ENCODE assay signal across 38 cellular contexts in the genomic region with DNA sequence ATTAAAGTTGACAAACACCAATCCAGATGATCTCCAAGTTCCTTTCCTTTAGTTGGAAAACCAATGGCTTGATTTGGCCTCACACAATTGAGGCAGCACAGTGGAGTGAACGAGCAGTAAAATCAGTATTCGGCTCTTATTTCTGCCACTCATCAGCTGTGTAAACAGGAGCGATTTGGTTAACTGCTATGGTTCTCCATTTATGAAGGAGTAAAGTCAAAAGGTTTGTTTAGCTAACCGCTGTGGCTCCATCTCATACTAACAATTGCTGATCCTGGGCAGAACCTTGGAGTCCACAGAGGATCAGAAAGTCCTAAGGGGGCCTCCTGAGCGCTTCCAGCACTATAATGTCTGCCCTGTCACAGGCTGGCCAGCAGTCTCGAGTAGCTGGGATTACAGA. TPM values are rescaled to one million over a fixed set of nuclear protein-coding genes. Genes with fewer than 3 reads are reported as not detected.
DNase-seq lines count a peak whose midpoint lies in the region; ATAC-seq and TF ChIP-seq lines count a peak whose summit lies in the region.
"Had no signal": no experiment of that assay in that cellular context is flagged by ENCODE, and none has a peak within 500 bp of the region (broad histone marks: within the 10 kb centered on the region; RNA-seq: fewer than 3 reads in every experiment).

No MANE protein-coding gene starts in this region.

- H3K36me3 ChIP-seq in heart right ventricle: no peaks in the 10 kb centered on the region
- H3K36me3 ChIP-seq: adrenal gland, heart left ventricle, MG63, right atrium auricular region, spleen had no signal

- H3K9me3 ChIP-seq in heart right ventricle: no peaks in the 10 kb centered on the region
- H3K9me3 ChIP-seq: adrenal gland, Caco-2, heart left ventricle, MG63, right atrium auricular region, spleen, testis had no signal

- peaks cover 0 to 10% (median 0%) of the 10 kb centered on the region in 9 donors for H3K4me1 ChIP-seq in heart right ventricle
- H3K4me1 ChIP-seq: adrenal gland, heart left ventricle, right atrium auricular region, spleen, testis had no signal

- no peak for TF ChIP-seq CTCF in heart right ventricle (IDR thresholded peaks at IDR 0.05)

- no peak overlapping the region for H3K4me3 ChIP-seq in heart right ventricle
- H3K4me3 ChIP-seq: adrenal gland, heart left ventricle, MG63, right atrium auricular region, spleen, testis had no signal

- 77 to 92% methylated on average over 6 of the region's 6 CpGs for WGBS in heart right ventricle, 2 donors

- ATAC-seq in heart right ventricle (no peak), HG03521 (IDR thresholded peaks at IDR 0.05; ENCODE audit: unreplicated experiment) (no peak)
- ATAC-seq: esophagus mucosa, heart left ventricle, PC-3, SK-N-SH treated with all-trans-retinoic acid at 6 μM for 48 hours, T-helper 17 cell had no signal

- H3K27ac ChIP-seq in heart right ventricle: no peak overlapping the region
- H3K27ac ChIP-seq: adrenal gland, heart left ventricle, HL-60, right atrium auricular region, spleen, testis had no signal

- H3K27me3 ChIP-seq in heart right ventricle: peaks cover 0 to 3% (median 0%) of the 10 kb centered on the region in 7 donors
- H3K27me3 ChIP-seq: adrenal gland, heart left ventricle, MG63, right atrium auricular region, testis had no signal

- peak; percentile 68 for DNase-seq in NCI-H510A treated with DMSO at 0.1 percent for 48 hours (lab: John Stamatoyannopoulos, UW)
- DNase-seq in NCI-H510A (lab: John Stamatoyannopoulos, UW): no peak
- peak; percentile 9 for DNase-seq in NCI-H345 (lab: John Stamatoyannopoulos, UW)
- peak; percentile 51 for DNase-seq in SHP77 treated with DMSO at 0.1 percent for 48 hours (lab: John Stamatoyannopoulos, UW)
- no peak for DNase-seq in activated naive CD4-positive, alpha-beta T cell treated with Interleukin-2 at 50 U/mL for 16 hours
- DNase-seq in stimulated activated CD4-positive, alpha-beta T cell treated with anti-CD3 and anti-CD28 coated beads, Interleukin-4, amount 100 ng/mL, for 1 hour: no peak
- no peak for DNase-seq in heart right ventricle
- DNase-seq: activated CD4-positive, alpha-beta memory T cell treated with anti-CD3 and anti-CD28 coated beads for 36 hours; activated CD4-positive, alpha-beta T cell treated with anti-CD3 and anti-CD28 coated beads for 1 hour; activated naive CD4-positive, alpha-beta T cell treated with anti-CD3 and anti-CD28 coated beads for 36 hours; adrenal gland; Caco-2; endodermal cell; foreskin fibroblast; heart left ventricle; KG1; MG63; NCI-H1436; NCI-H226; PC-3; posterior cingulate gyrus; spleen; stimulated activated CD4-positive, alpha-beta T cell treated with anti-CD3 and anti-CD28 coated beads, Interleukin-2, amount 100 ng/mL, for 24 hours; stimulated activated CD8-positive, alpha-beta memory T cell treated with anti-CD3 and anti-CD28 coated beads, Interleukin-4, amount 100 ng/mL, for 48 hours; T-helper 17 cell; testis had no signal

- intact Hi-C loops in heart right ventricle (cut with DNase I): no loop called here

RNA-seq across cellular contexts. Expression of gene EXOC1L, which starts 54.5 kb away (rescaled TPM):
- total RNA-seq in heart right ventricle: not detected
- polyA plus RNA-seq in heart right ventricle: under 1 TPM in 1 of 2 donors, not detected in 1; 0.12 TPM
- total RNA-seq: activated CD4-positive, alpha-beta memory T cell treated with anti-CD3 and anti-CD28 coated beads for 36 hours; activated naive CD4-positive, alpha-beta T cell treated with anti-CD3 and anti-CD28 coated beads for 36 hours; adrenal gland; Caco-2; Daoy; endodermal cell; esophagus mucosa; H4; heart left ventricle; lower leg skin; mesothelial cell of epicardium; PC-3; right atrium auricular region; spleen; T-helper 17 cell; urinary bladder had no signal
- polyA plus RNA-seq: CD14-positive monocyte, heart left ventricle, keratinocyte, spleen had no signal

Comparison
In these comparisons a context has a peak if more than half of its experiments do, and no peak if none do; other contexts are left out.
1. DNase-seq: peak in NCI-H510A treated with DMSO at 0.1 percent for 48 hours (single experiment), NCI-H345 (single experiment) and SHP77 treated with DMSO at 0.1 percent for 48 hours (single experiment); none in NCI-H510A (single experiment), activated naive CD4-positive, alpha-beta T cell treated with Interleukin-2 at 50 U/mL for 16 hours (single experiment), stimulated activated CD4-positive, alpha-beta T cell treated with anti-CD3 and anti-CD28 coated beads, Interleukin-4, amount 100 ng/mL, for 1 hour (single experiment) and heart right ventricle (0 of 2).